Comparison of ENCODE assay signal across 8 cellular contexts in genomic region chr6:26103770-26104456, GRCh38. TPM values are rescaled to one million over a fixed set of nuclear protein-coding genes. Genes with fewer than 3 reads are reported as not detected.
DNase-seq lines count a peak whose midpoint lies in the region; ATAC-seq and TF ChIP-seq lines count a peak whose summit lies in the region.

No MANE protein-coding gene starts in this region.

- peaks cover 0 to 3% (median 2%) of the 10 kb centered on the region in 3 donors for H3K27me3 Mint-ChIP-seq in CD14-positive monocyte (ENCODE audit: low read depth in 3 of 3)

- peak; percentile 67 for TF ChIP-seq CTCF in CD14-positive monocyte (IDR thresholded peaks at IDR 0.05)

- peaks cover 0 to 13% (median 4%) of the 10 kb centered on the region in 7 donors for H3K9me3 Mint-ChIP-seq in CD14-positive monocyte

- DNase-seq in CD14-positive monocyte (ENCODE audit: low spot score) (peak; percentile 79), NK-92 (lab: John Stamatoyannopoulos, UW; ENCODE audit: unreplicated experiment) (peak; percentile 49), medulla oblongata (ENCODE audit: extremely low spot score) (peak; percentile 95)
- peak; percentile 94 for DNase-seq in activated CD8-positive, alpha-beta memory T cell treated with anti-CD3 and anti-CD28 coated beads for 24 hours
- DNase-seq in effector CD8-positive, alpha-beta T cell (lab: John Stamatoyannopoulos, UW) = peak; percentile 85
- DNase-seq in stimulated activated CD8-positive, alpha-beta memory T cell treated with anti-CD3 and anti-CD28 coated beads, Interleukin-12 subunit alpha, Interleukin-12 subunit beta, amount 100 ng/mL, for 1 hour (ENCODE audit: low read depth) = peak; percentile 83

- peak overlapping the region; percentile 88 to 96 (median 93) for H3K27ac Mint-ChIP-seq in CD14-positive monocyte

- no peaks in the 10 kb centered on the region for H3K36me3 Mint-ChIP-seq in CD14-positive monocyte

- ATAC-seq in GM19395 (IDR thresholded peaks at IDR 0.05; ENCODE audit: unreplicated experiment) (peak; percentile 90), HG03558 (IDR thresholded peaks at IDR 0.05; ENCODE audit: extremely low read depth, unreplicated experiment) (peak; percentile 56)

- peak overlapping the region; percentile 86 to 87 for H3K4me3 Mint-ChIP-seq in CD14-positive monocyte

- intact Hi-C loops in CD14-positive monocyte (cut with micrococcal nuclease) = loop anchor here (1.0 to 10.0 kb wide), 2 partner anchors 20 to 51 kb away; a partner anchor contains a TSS

- H3K4me1 Mint-ChIP-seq in CD14-positive monocyte = peaks cover 15% of the 10 kb centered on the region

RNA-seq across cellular contexts. Expression of gene HFE, which starts 16.7 kb away (rescaled TPM):
- polyA plus RNA-seq in CD14-positive monocyte = 10 to 100 TPM; 14.1 to 16.1 TPM

Comparison
In these comparisons a context has a peak if more than half of its experiments do, and no peak if none do; other contexts are left out.
1. Peak in every context shown above with its lines: DNase-seq and ATAC-seq.